Comparison of ENCODE assay signal across 2 cellular contexts in the genomic region with DNA sequence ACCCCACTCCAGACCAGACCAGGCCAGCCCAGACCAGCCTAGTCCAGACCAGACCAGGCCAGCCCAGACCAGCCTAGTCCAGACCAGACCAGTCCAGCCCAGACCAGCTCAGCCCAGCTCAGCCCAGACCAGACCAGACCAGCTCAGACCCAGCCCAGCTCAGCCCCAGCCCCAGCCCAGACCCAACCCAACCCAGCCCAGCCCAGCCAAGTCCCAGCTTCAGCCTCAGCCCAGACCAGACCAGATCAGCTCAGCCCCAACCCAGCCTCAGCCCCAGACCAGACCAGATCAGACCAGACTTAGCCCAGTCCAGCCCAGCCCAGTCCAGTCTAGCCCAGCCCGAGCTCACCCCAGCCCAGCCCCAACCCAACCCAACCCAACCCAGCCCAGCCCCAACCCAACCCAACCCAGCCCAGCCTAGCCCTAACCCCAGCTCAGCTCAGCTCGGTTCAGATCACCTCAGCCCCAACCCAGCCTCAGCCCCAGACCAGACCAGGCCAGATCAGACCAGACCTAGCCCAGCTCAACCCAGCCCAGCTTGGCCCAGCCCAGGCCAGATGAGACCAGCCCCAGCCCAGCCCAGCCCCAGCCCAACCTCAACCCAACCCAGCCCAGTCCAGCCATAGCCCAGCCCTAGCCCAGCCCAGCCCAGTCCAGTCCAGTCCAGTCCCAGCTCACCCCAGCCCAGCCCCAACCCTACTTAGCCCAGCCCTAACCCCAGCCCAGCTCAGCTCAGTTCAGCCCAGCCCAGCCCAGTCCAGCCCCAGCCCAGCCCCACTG.
TF ChIP-seq lines count a peak whose summit lies in the region.

No MANE protein-coding gene starts in this region.

TF ChIP-seq in K562, 482 proteins besides CTCF, POLR2A, EP300 and RAD21 (continued from another document):
- TF ChIP-seq, protein P1, sequence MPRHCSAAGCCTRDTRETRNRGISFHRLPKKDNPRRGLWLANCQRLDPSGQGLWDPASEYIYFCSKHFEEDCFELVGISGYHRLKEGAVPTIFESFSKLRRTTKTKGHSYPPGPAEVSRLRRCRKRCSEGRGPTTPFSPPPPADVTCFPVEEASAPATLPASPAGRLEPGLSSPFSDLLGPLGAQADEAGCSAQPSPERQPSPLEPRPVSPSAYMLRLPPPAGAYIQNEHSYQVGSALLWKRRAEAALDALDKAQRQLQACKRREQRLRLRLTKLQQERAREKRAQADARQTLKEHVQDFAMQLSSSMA (CRISPR knock-in tag; IDR thresholded peaks at IDR 0.05) = no peak
- TF ChIP-seq U2AF2 (optimal IDR thresholded peaks at IDR 0.05; ENCODE audit: low read depth, low read length) = no peak
- TF ChIP-seq ESRRB (CRISPR knock-in tag; IDR thresholded peaks at IDR 0.05; ENCODE audit: borderline replicate concordance) = no peak

TF ChIP-seq in HEK293T, 16 proteins besides CTCF, POLR2A, EP300 and RAD21 (continued from another document):
- TF ChIP-seq ELF4 (IDR thresholded peaks at IDR 0.05) (no peak), FOXA1 (IDR thresholded peaks at IDR 0.05) (no peak), ZNF384 (IDR thresholded peaks at IDR 0.05) (no peak), HDGF (IDR thresholded peaks at IDR 0.05; ENCODE audit: borderline replicate concordance) (no peak), SP1 (IDR thresholded peaks at IDR 0.05) (no peak), BHLHE40 (IDR thresholded peaks at IDR 0.05; ENCODE audit: borderline replicate concordance) (no peak), FOXK2 (IDR thresholded peaks at IDR 0.05) (no peak), CTBP1 (IDR thresholded peaks at IDR 0.05; ENCODE audit: borderline replicate concordance) (no peak), SUZ12 (IDR thresholded peaks at IDR 0.05) (no peak), NFRKB (IDR thresholded peaks at IDR 0.05) (no peak)
